In the genomic region with DNA sequence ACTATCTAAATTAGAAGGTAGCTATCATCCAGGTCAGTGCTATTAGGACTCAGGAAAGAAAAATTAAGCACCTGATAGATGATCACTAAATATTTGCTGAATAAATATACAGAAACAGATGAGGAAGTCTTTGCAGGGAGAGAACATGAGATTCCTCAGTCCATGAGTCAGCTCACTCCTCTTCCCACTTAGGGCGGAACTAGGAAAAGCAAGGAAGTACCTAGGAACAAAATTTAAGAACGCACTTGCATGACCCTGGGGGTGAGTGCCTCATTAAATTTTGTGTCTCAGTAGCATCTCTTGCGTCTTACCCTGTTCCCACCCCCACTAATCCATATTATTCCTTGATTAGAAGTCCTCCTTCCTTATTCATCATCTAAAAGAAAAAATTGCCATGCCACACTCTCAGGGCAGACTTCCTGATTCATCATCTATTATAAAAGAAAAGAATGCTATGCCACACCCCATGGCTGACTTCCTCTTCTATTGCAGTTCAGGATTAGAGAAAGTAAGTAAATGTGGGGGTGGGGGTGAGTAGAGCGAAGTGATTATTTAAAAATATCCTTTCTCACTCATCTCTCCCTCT, we compare ENCODE assay signal across 14 cellular contexts.
"Had no signal": no experiment of that assay in that cellular context is flagged by ENCODE, and none has a peak within 500 bp of the region (broad histone marks: within the 10 kb centered on the region; RNA-seq: fewer than 3 reads in every experiment).

No MANE protein-coding gene starts in this region.

- DNase-seq: activated CD8-positive, alpha-beta memory T cell treated with anti-CD3 and anti-CD28 coated beads, Interleukin-2, amount 10 ng/mL, durations not matched to agents 7 days and 5 days; activated effector memory CD4-positive, alpha-beta T cell treated with Interleukin-2 at 50 U/mL for 16 hours; activated T-cell treated with anti-CD3 and anti-CD28 coated beads, Interleukin-2, amount 50 U/mL, for 24 hours; anterior cingulate cortex; left colon; nucleus accumbens; psoas muscle; right lobe of liver; stimulated activated naive B cell treated with anti-CD40 and anti-IgM and Interleukin-4, amounts not matched to agents 10 μg/mL and 1 μg/mL and 100 μg/mL, for 72 hours; substantia nigra; T-helper 1 cell; transverse colon had no signal

- H3K4me3 ChIP-seq: psoas muscle, right lobe of liver, transverse colon had no signal

- ATAC-seq: activated CD4-positive, CD25-positive, alpha-beta regulatory T cell treated with anti-CD3 and anti-CD28 coated beads, Interleukin-2, amount 50 U/mL, for 24 hours; activated CD8-positive, alpha-beta memory T cell treated with anti-CD3 and anti-CD28 coated beads, Interleukin-2, amount 10 ng/mL, durations not matched to agents 7 days and 5 days; left colon; natural killer cell treated with Interleukin-12 subunit alpha and Interleukin-12 subunit beta and Interleukin-15 and Interleukin-18, amount 100 ng/mL, for 72 hours; psoas muscle; stimulated activated naive B cell treated with anti-CD40 and anti-IgM and Interleukin-4, amounts not matched to agents 10 μg/mL and 1 μg/mL and 100 μg/mL, for 72 hours had no signal
